27 cellular contexts compared by ENCODE assay signal in the genomic region with DNA sequence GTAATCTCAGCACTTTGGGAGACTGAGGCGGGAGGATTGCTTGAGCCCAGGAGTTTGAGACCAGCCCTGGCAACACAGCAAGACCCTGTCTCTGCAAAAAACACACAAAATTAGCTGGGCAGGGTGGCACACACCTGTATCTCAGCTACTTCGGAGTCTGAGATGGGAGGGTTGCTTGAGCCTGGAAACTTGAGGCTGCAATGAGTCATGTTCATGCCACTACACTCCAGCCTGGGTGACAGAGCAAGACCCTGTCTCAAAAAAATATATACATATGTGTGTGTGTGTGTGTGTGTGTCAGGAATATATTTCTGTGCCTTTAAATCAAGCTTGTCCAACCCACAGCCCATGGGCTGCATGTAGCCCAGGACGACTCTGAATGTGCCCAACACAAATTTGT.
"Had no signal": no experiment of that assay in that cellular context is flagged by ENCODE, and none has a peak within 500 bp of the region (broad histone marks: within the 10 kb centered on the region; RNA-seq: fewer than 3 reads in every experiment).

No MANE protein-coding gene starts in this region.

- H3K36me3 ChIP-seq: breast epithelium, MG63 had no signal

- H3K27ac Mint-ChIP-seq: activated CD4-positive, alpha-beta memory T cell treated with anti-CD3 and anti-CD28 coated beads for 36 hours; activated CD4-positive, alpha-beta T cell treated with anti-CD3 and anti-CD28 coated beads, Interleukin-2, amount 10 ng/mL, durations not matched to agents 7 days and 5 days; activated naive CD4-positive, alpha-beta T cell treated with anti-CD3 and anti-CD28 coated beads, Interleukin-2, amount 50 U/mL, for 72 hours; activated naive CD8-positive, alpha-beta T cell treated with anti-CD3 and anti-CD28 coated beads, Interleukin-2, amount 50 U/mL, for 24 hours; T-helper 17 cell had no signal

- H3K4me3 Mint-ChIP-seq: activated CD4-positive, alpha-beta memory T cell treated with anti-CD3 and anti-CD28 coated beads for 36 hours; activated CD4-positive, alpha-beta T cell treated with anti-CD3 and anti-CD28 coated beads, Interleukin-2, amount 10 ng/mL, durations not matched to agents 7 days and 5 days; activated naive CD8-positive, alpha-beta T cell treated with anti-CD3 and anti-CD28 coated beads, Interleukin-2, amount 50 U/mL, for 24 hours; activated T-cell treated with anti-CD3 and anti-CD28 coated beads, Interleukin-2, amount 50 U/mL, for 4 hours; T-helper 17 cell had no signal

- H3K4me1 ChIP-seq: breast epithelium, Peyer's patch had no signal

- H3K27ac ChIP-seq: breast epithelium, RWPE1, SJSA1, VCaP had no signal

- H3K36me3 Mint-ChIP-seq: activated CD4-positive, alpha-beta memory T cell treated with anti-CD3 and anti-CD28 coated beads for 36 hours; activated naive CD4-positive, alpha-beta T cell treated with anti-CD3 and anti-CD28 coated beads, Interleukin-2, amount 50 U/mL, for 72 hours had no signal

- H3K27me3 ChIP-seq: breast epithelium, MG63, Peyer's patch, SJSA1 had no signal

- ATAC-seq: activated naive CD4-positive, alpha-beta T cell treated with anti-CD3 and anti-CD28 coated beads, Interleukin-2, amount 50 U/mL, for 72 hours; activated naive CD8-positive, alpha-beta T cell treated with anti-CD3 and anti-CD28 coated beads, Interleukin-2, amount 50 U/mL, for 24 hours; activated T-cell treated with anti-CD3 and anti-CD28 coated beads, Interleukin-2, amount 50 U/mL, for 4 hours; T-helper 17 cell had no signal

- H3K27me3 Mint-ChIP-seq: activated CD4-positive, alpha-beta memory T cell treated with anti-CD3 and anti-CD28 coated beads for 36 hours; activated CD4-positive, alpha-beta T cell treated with anti-CD3 and anti-CD28 coated beads, Interleukin-2, amount 10 ng/mL, durations not matched to agents 7 days and 5 days; activated naive CD8-positive, alpha-beta T cell treated with anti-CD3 and anti-CD28 coated beads, Interleukin-2, amount 50 U/mL, for 24 hours; T-helper 17 cell had no signal

- DNase-seq: activated CD4-positive, alpha-beta memory T cell treated with anti-CD3 and anti-CD28 coated beads for 36 hours; activated CD4-positive, alpha-beta T cell treated with anti-CD3 and anti-CD28 coated beads, Interleukin-2, amount 10 ng/mL, durations not matched to agents 7 days and 5 days; activated CD4-positive, CD25-positive, alpha-beta regulatory T cell; activated CD8-positive, alpha-beta memory T cell treated with anti-CD3 and anti-CD28 coated beads for 24 hours; activated effector memory CD4-positive, alpha-beta T cell treated with anti-CD3 and anti-CD28 coated beads, Interleukin-2, amount 50 U/mL, for 16 hours; activated naive CD4-positive, alpha-beta T cell treated with Interleukin-2 at 50 U/mL for 16 hours; activated naive CD8-positive, alpha-beta T cell treated with anti-CD3 and anti-CD28 coated beads, Interleukin-2, amount 50 U/mL, for 24 hours; activated T-cell treated with anti-CD3 and anti-CD28 coated beads, Interleukin-2, amount 50 U/mL, for 4 hours; caudate nucleus; MG63; MV-4-11; NCI-H1092 treated with DMSO at 0.1 percent for 48 hours; NCI-H1436; NCI-H187; NCI-H2081; NCI-H510A treated with DMSO at 0.1 percent for 48 hours; NCI-H69; NK-92 treated with Interleukin-12 subunit alpha and Interleukin-12 subunit beta, amount 100 ng/mL, for 24 hours; Peyer's patch; SHP77; T-helper 17 cell; T1000 had no signal

- H3K4me3 ChIP-seq: breast epithelium, MG63, Peyer's patch, SJSA1 had no signal

- H3K9me3 ChIP-seq: breast epithelium, MG63, Peyer's patch, SJSA1 had no signal

- H3K4me1 Mint-ChIP-seq: activated CD4-positive, alpha-beta T cell treated with anti-CD3 and anti-CD28 coated beads, Interleukin-2, amount 10 ng/mL, durations not matched to agents 7 days and 5 days; activated naive CD8-positive, alpha-beta T cell treated with anti-CD3 and anti-CD28 coated beads, Interleukin-2, amount 50 U/mL, for 24 hours; T-helper 17 cell had no signal

- H3K9me3 Mint-ChIP-seq: activated CD4-positive, alpha-beta memory T cell treated with anti-CD3 and anti-CD28 coated beads for 36 hours; activated CD4-positive, alpha-beta T cell treated with anti-CD3 and anti-CD28 coated beads, Interleukin-2, amount 10 ng/mL, durations not matched to agents 7 days and 5 days; activated naive CD4-positive, alpha-beta T cell treated with anti-CD3 and anti-CD28 coated beads, Interleukin-2, amount 50 U/mL, for 72 hours; activated naive CD8-positive, alpha-beta T cell treated with anti-CD3 and anti-CD28 coated beads, Interleukin-2, amount 50 U/mL, for 24 hours; activated T-cell treated with anti-CD3 and anti-CD28 coated beads, Interleukin-2, amount 50 U/mL, for 4 hours had no signal
